In genomic region chr3:50604628-50605588, GRCh38 we compare ENCODE assay signal across 10 cellular contexts. TPM values are rescaled to one million over a fixed set of nuclear protein-coding genes. Genes with fewer than 3 reads are reported as not detected.
DNase-seq lines count a peak whose midpoint lies in the region; ATAC-seq lines count a peak whose summit lies in the region.
"Had no signal": no experiment of that assay in that cellular context is flagged by ENCODE, and none has a peak within 500 bp of the region (broad histone marks: within the 10 kb centered on the region; RNA-seq: fewer than 3 reads in every experiment).

No MANE protein-coding gene starts in this region.

- H3K4me3 Mint-ChIP-seq in activated naive CD8-positive, alpha-beta T cell treated with anti-CD3 and anti-CD28 coated beads, Interleukin-2, amount 50 U/mL, for 24 hours: peak overlapping the region; percentile 100
- H3K4me3 Mint-ChIP-seq: endodermal cell had no signal

- ATAC-seq in Right ventricle myocardium superior (ENCODE audit: poor library complexity) (peak; percentile 55), HG03432 (IDR thresholded peaks at IDR 0.05; ENCODE audit: unreplicated experiment) (no peak)
- no peak for ATAC-seq in activated naive CD8-positive, alpha-beta T cell treated with anti-CD3 and anti-CD28 coated beads, Interleukin-2, amount 50 U/mL, for 24 hours

- intact Hi-C loops in Right ventricle myocardium superior (cut with DNase I) (no loop called here), cardiac septum (cut with DNase I) (no loop called here)

- peaks cover 74% of the 10 kb centered on the region for H3K36me3 Mint-ChIP-seq in activated naive CD8-positive, alpha-beta T cell treated with anti-CD3 and anti-CD28 coated beads, Interleukin-2, amount 50 U/mL, for 24 hours (ENCODE audit: low read depth)

- no peaks in the 10 kb centered on the region for H3K27me3 Mint-ChIP-seq in activated naive CD8-positive, alpha-beta T cell treated with anti-CD3 and anti-CD28 coated beads, Interleukin-2, amount 50 U/mL, for 24 hours

- H3K4me1 Mint-ChIP-seq in activated naive CD8-positive, alpha-beta T cell treated with anti-CD3 and anti-CD28 coated beads, Interleukin-2, amount 50 U/mL, for 24 hours: peaks cover 80% of the 10 kb centered on the region
- H3K4me1 Mint-ChIP-seq: endodermal cell had no signal

- DNase-seq in Right ventricle myocardium superior: peak; percentile 87
- DNase-seq in cardiac septum (ENCODE audit: low spot score): no peak
- DNase-seq in activated naive CD8-positive, alpha-beta T cell treated with anti-CD3 and anti-CD28 coated beads, Interleukin-2, amount 50 U/mL, for 24 hours: peak; percentile 43
- peak; percentile 50 for DNase-seq in mucosa of gallbladder (ENCODE audit: low spot score)
- DNase-seq in pons (ENCODE audit: low spot score): no peak
- no peak for DNase-seq in stimulated activated CD4-positive, alpha-beta T cell treated with anti-CD3 and anti-CD28 coated beads, Interleukin-12 subunit alpha, Interleukin-12 subunit beta, amount 100 ng/mL, for 4 hours
- DNase-seq in NCI-H510A (lab: John Stamatoyannopoulos, UW): no peak
- DNase-seq: endodermal cell, NCI-H2029 had no signal

- H3K9me3 Mint-ChIP-seq in activated naive CD8-positive, alpha-beta T cell treated with anti-CD3 and anti-CD28 coated beads, Interleukin-2, amount 50 U/mL, for 24 hours: no peaks in the 10 kb centered on the region
- H3K9me3 Mint-ChIP-seq: endodermal cell had no signal

- H3K27ac Mint-ChIP-seq in activated naive CD8-positive, alpha-beta T cell treated with anti-CD3 and anti-CD28 coated beads, Interleukin-2, amount 50 U/mL, for 24 hours: peak overlapping the region; percentile 100
- H3K27ac Mint-ChIP-seq: endodermal cell had no signal

RNA-seq across cellular contexts. Expression of gene CISH, which starts 6.7 kb away (rescaled TPM):
- total RNA-seq in Right ventricle myocardium superior: 8.0 TPM
- total RNA-seq in cardiac septum: 21.1 TPM
- total RNA-seq in mucosa of gallbladder: 6.2 TPM

RNA-seq across cellular contexts. Expression of gene MAPKAPK3, which starts 12.0 kb away (rescaled TPM):
- total RNA-seq in Right ventricle myocardium superior: 430 TPM
- 266 TPM for total RNA-seq in cardiac septum
- 27.4 TPM for total RNA-seq in mucosa of gallbladder

RNA-seq across cellular contexts. Expression of gene HEMK1, which starts 35.6 kb away (rescaled TPM):
- total RNA-seq in Right ventricle myocardium superior (19.5 TPM), cardiac septum (14.4 TPM), mucosa of gallbladder (29.3 TPM)

RNA-seq across cellular contexts. Expression of gene C3orf18, which starts 37.4 kb away (rescaled TPM):
- total RNA-seq in Right ventricle myocardium superior (53.1 TPM), cardiac septum (35.7 TPM), mucosa of gallbladder (12.3 TPM)

Comparison
In these comparisons a context has a peak if more than half of its experiments do, and no peak if none do; other contexts are left out.
1. DNase-seq: peak in Right ventricle myocardium superior (single experiment), activated naive CD8-positive, alpha-beta T cell treated with anti-CD3 and anti-CD28 coated beads, Interleukin-2, amount 50 U/mL, for 24 hours (single experiment) and mucosa of gallbladder (single experiment); none in cardiac septum (single experiment), pons (single experiment), stimulated activated CD4-positive, alpha-beta T cell treated with anti-CD3 and anti-CD28 coated beads, Interleukin-12 subunit alpha, Interleukin-12 subunit beta, amount 100 ng/mL, for 4 hours (single experiment) and NCI-H510A (single experiment).